ENCODE assay signal across 19 cellular contexts in genomic region chr1:209377995-209378394, GRCh38.
A peak's percentile ranks its signal among the peaks of the same experiment; 100 is the strongest.
DNase-seq lines count a peak whose midpoint lies in the region; ATAC-seq and TF ChIP-seq lines count a peak whose summit lies in the region.
"Had no signal": no experiment of that assay in that cellular context is flagged by ENCODE, and none has a peak within 500 bp of the region (broad histone marks: within the 10 kb centered on the region; RNA-seq: fewer than 3 reads in every experiment).

No MANE protein-coding gene starts in this region.

- no peak overlapping the region for H3K4me3 ChIP-seq in BLaER1 treated with 17β-estradiol and CSF1 and Interleukin-3, amounts not matched to agents 10 nM and 100 nM
- no peak overlapping the region for H3K4me3 ChIP-seq in RWPE2 (ENCODE audit: severe bottlenecking)
- H3K4me3 ChIP-seq in mesendoderm (ENCODE audit: low read length), result no peak overlapping the region
- no peak overlapping the region for H3K4me3 ChIP-seq in hepatocyte
- no peak overlapping the region for H3K4me3 ChIP-seq in colonic mucosa
- H3K4me3 ChIP-seq: GM23338 had no signal

- H3K27me3 Mint-ChIP-seq in type B pancreatic cell, result no peaks in the 10 kb centered on the region
- H3K27me3 Mint-ChIP-seq: CD4-positive, CD25-positive, alpha-beta regulatory T cell had no signal

- H3K9ac ChIP-seq in BLaER1 treated with 17β-estradiol and CSF1 and Interleukin-3, amounts not matched to agents 10 nM and 100 nM, result no peak overlapping the region
- no peak overlapping the region for H3K9ac ChIP-seq in mesendoderm (ENCODE audit: low read length)
- H3K9ac ChIP-seq in colonic mucosa (ENCODE audit: low read depth in 2 of 2, low read length in 2 of 2), result no peak overlapping the region

- no CpG with 5 or more reads among the region's 2 CpGs for WGBS in mesendoderm (ENCODE audit: extremely low coverage, insufficient coverage, low lambda C conversion rate)
- WGBS in hepatocyte (ENCODE audit: low lambda C conversion rate, missing lambda C conversion rate), result 75% methylated on average over 2 of the region's 2 CpGs

- no peaks in the 10 kb centered on the region for H3K9me3 Mint-ChIP-seq in type B pancreatic cell
- H3K9me3 Mint-ChIP-seq: GM23338, HFFc6 had no signal

- H2BK120ac ChIP-seq in mesendoderm (ENCODE audit: low read depth, low read length), result no peak overlapping the region

- H3K27me3 ChIP-seq in BLaER1 treated with 17β-estradiol and CSF1 and Interleukin-3, amounts not matched to agents 10 nM and 100 nM, result no peaks in the 10 kb centered on the region
- H3K27me3 ChIP-seq in RWPE2 (ENCODE audit: insufficient read depth, poor library complexity, severe bottlenecking) (no peaks in the 10 kb centered on the region), mesendoderm (ENCODE audit: insufficient read depth, low read length, poor library complexity) (no peaks in the 10 kb centered on the region), hepatocyte (no peaks in the 10 kb centered on the region), colonic mucosa (no peaks in the 10 kb centered on the region)

- no peaks in the 10 kb centered on the region for H3K36me3 ChIP-seq in BLaER1 treated with 17β-estradiol and CSF1 and Interleukin-3, amounts not matched to agents 10 nM and 100 nM
- H3K36me3 ChIP-seq in RWPE2 (ENCODE audit: low read depth) (no peaks in the 10 kb centered on the region), mesendoderm (ENCODE audit: control insufficient read depth, insufficient read depth, low read length) (no peaks in the 10 kb centered on the region), hepatocyte (replicated peaks; ENCODE audit: insufficient read depth, low read depth) (no peaks in the 10 kb centered on the region), colonic mucosa (no peaks in the 10 kb centered on the region)

- H3K4ac ChIP-seq in mesendoderm (ENCODE audit: low read depth, low read length), result no peak overlapping the region

- no peaks in the 10 kb centered on the region for H3K9me3 ChIP-seq in BLaER1 treated with 17β-estradiol and CSF1 and Interleukin-3, amounts not matched to agents 10 nM and 100 nM (replicated peaks in 1 of 11)
- H3K9me3 ChIP-seq in RWPE2 (ENCODE audit: severe bottlenecking) (no peaks in the 10 kb centered on the region), hepatocyte (ENCODE audit: low read depth) (no peaks in the 10 kb centered on the region), colonic mucosa (no peaks in the 10 kb centered on the region)

- H3K18ac ChIP-seq in mesendoderm (ENCODE audit: low read length), result peak overlapping the region; percentile 94

- peak overlapping the region; percentile 38 for H3K27ac Mint-ChIP-seq in type B pancreatic cell
- H3K27ac Mint-ChIP-seq: B cell; CD4-positive, CD25-positive, alpha-beta regulatory T cell; CD8-positive, alpha-beta memory T cell; HFFc6 had no signal

- H2BK5ac ChIP-seq in mesendoderm (ENCODE audit: low read length), result no peak overlapping the region

- intact Hi-C loops in colonic mucosa (cut with DNase I), result no loop called here

- H3K9me2 ChIP-seq in hepatocyte (replicated peaks; ENCODE audit: insufficient read depth), result no peaks in the 10 kb centered on the region

- H4K20me1 ChIP-seq in BLaER1 treated with 17β-estradiol and CSF1 and Interleukin-3, amounts not matched to agents 10 nM and 100 nM, result no peaks in the 10 kb centered on the region
- H4K20me1 ChIP-seq in hepatocyte (ENCODE audit: insufficient read depth, poor library complexity, severe bottlenecking), result no peaks in the 10 kb centered on the region

- H2AFZ ChIP-seq in hepatocyte, result no peak overlapping the region
- H2AFZ ChIP-seq: GM23338 had no signal

- H3K79me1 ChIP-seq in mesendoderm (ENCODE audit: low read length), result no peaks in the 10 kb centered on the region

- no peaks in the 10 kb centered on the region for H3K79me2 ChIP-seq in mesendoderm (ENCODE audit: control insufficient read depth, insufficient read depth, low read length)
- no peaks in the 10 kb centered on the region for H3K79me2 ChIP-seq in hepatocyte

- no peak overlapping the region for H3K4me3 Mint-ChIP-seq in type B pancreatic cell
- H3K4me3 Mint-ChIP-seq: B cell; CD4-positive, CD25-positive, alpha-beta regulatory T cell; CD8-positive, alpha-beta memory T cell; GM23338; HFFc6 had no signal

- no peak overlapping the region for H4K8ac ChIP-seq in mesendoderm (ENCODE audit: low read depth, low read length)

- H3K56ac ChIP-seq in mesendoderm (ENCODE audit: low read length), result peak overlapping the region; percentile 12

- peak overlapping the region; percentile 0 to 59 (median 33); a peak in 16 of 22 replicates for H3K4me2 ChIP-seq in BLaER1 treated with 17β-estradiol and CSF1 and Interleukin-3, amounts not matched to agents 10 nM and 100 nM
- no peak overlapping the region for H3K4me2 ChIP-seq in mesendoderm (ENCODE audit: low read length)
- H3K4me2 ChIP-seq in hepatocyte, result no peak overlapping the region
- H3K4me2 ChIP-seq: GM23338 had no signal

- no peak for DNase-seq in RWPE2 (ENCODE audit: low spot score)
- no peak for DNase-seq in mesendoderm
- DNase-seq in type B pancreatic cell (ENCODE audit: extremely low spot score, unreplicated experiment), result no peak
- DNase-seq in hepatocyte (ENCODE audit: low spot score), result no peak
- DNase-seq in colonic mucosa, result no peak
- DNase-seq: C1 segment of cervical spinal cord; CD4-positive, CD25-positive, alpha-beta regulatory T cell; CD8-positive, alpha-beta memory T cell; COR-L47; DMS 273 treated with DMSO at 0.1 percent for 48 hours; DMS53; GDM1; H7; HFFc6 had no signal

- H3K23ac ChIP-seq in mesendoderm (ENCODE audit: low read length), result no peak overlapping the region

- no peaks in the 10 kb centered on the region for H3K36me3 Mint-ChIP-seq in type B pancreatic cell
- H3K36me3 Mint-ChIP-seq: CD4-positive, CD25-positive, alpha-beta regulatory T cell; CD8-positive, alpha-beta memory T cell had no signal

- no peak overlapping the region for H4K5ac ChIP-seq in mesendoderm (ENCODE audit: low read length)

- no peak overlapping the region for H3K27ac ChIP-seq in BLaER1 treated with 17β-estradiol and CSF1 and Interleukin-3, amounts not matched to agents 10 nM and 100 nM
- H3K27ac ChIP-seq in RWPE2 (ENCODE audit: poor library complexity, severe bottlenecking) (peak overlapping the region; percentile 10), mesendoderm (ENCODE audit: low read depth, low read length) (no peak overlapping the region), hepatocyte (no peak overlapping the region), colonic mucosa (no peak overlapping the region)
- H3K27ac ChIP-seq: HL-60 had no signal

- H3K4me1 ChIP-seq in BLaER1 treated with 17β-estradiol and CSF1 and Interleukin-3, amounts not matched to agents 10 nM and 100 nM, result peaks cover 15 to 53% (median 23%) of the 10 kb centered on the region in 10 experiments
- peaks cover 26% of the 10 kb centered on the region for H3K4me1 ChIP-seq in RWPE2 (ENCODE audit: insufficient read depth, poor library complexity, severe bottlenecking)
- H3K4me1 ChIP-seq in mesendoderm (ENCODE audit: control insufficient read depth, low read depth, low read length), result peaks cover 8% of the 10 kb centered on the region
- peaks cover 6% of the 10 kb centered on the region for H3K4me1 ChIP-seq in hepatocyte (ENCODE audit: insufficient read depth)
- H3K4me1 ChIP-seq in colonic mucosa, result no peaks in the 10 kb centered on the region

- H2BK15ac ChIP-seq in mesendoderm (replicated peaks; ENCODE audit: low read depth), result no peak overlapping the region

- peaks cover 23% of the 10 kb centered on the region for H3K4me1 Mint-ChIP-seq in type B pancreatic cell (ENCODE audit: unreplicated experiment)
- H3K4me1 Mint-ChIP-seq: B cell; CD4-positive, CD25-positive, alpha-beta regulatory T cell; CD8-positive, alpha-beta memory T cell had no signal

- H2AK5ac ChIP-seq in mesendoderm (ENCODE audit: low read length), result no peak overlapping the region

- no peak for TF ChIP-seq CTCF in RWPE2 (IDR thresholded peaks at IDR 0.05; ENCODE audit: poor library complexity, severe bottlenecking)
- TF ChIP-seq CTCF in type B pancreatic cell (conservative IDR thresholded peaks at IDR 0.05), result no peak
- TF ChIP-seq CTCF in hepatocyte (IDR thresholded peaks at IDR 0.05; ENCODE audit: poor library complexity), result no peak
- TF ChIP-seq CTCF in colonic mucosa (IDR thresholded peaks at IDR 0.05), result no peak

- ATAC-seq in RWPE2 (ENCODE audit: low read depth), result no peak
- ATAC-seq: GM23338, HCT116 had no signal

Comparison
In these comparisons a context has a peak if more than half of its experiments do, and no peak if none do; other contexts are left out.
1. H3K4me2 ChIP-seq: peak in BLaER1 treated with 17β-estradiol and CSF1 and Interleukin-3, amounts not matched to agents 10 nM and 100 nM (11 of 11); none in mesendoderm (single experiment) and hepatocyte (single experiment).